23 cellular contexts compared by ENCODE assay signal in genomic region chr22:24416611-24417010, GRCh38. TPM values are rescaled to one million over a fixed set of nuclear protein-coding genes. Genes with fewer than 3 reads are reported as not detected.
"Had no signal": no experiment of that assay in that cellular context is flagged by ENCODE, and none has a peak within 500 bp of the region (broad histone marks: within the 10 kb centered on the region; RNA-seq: fewer than 3 reads in every experiment).

No MANE protein-coding gene starts in this region.

- H3K27ac ChIP-seq: neutrophil, pancreas, skin epidermis, stomach, suprapubic skin, tibial nerve, VCaP had no signal

- FAIRE-seq: keratinocyte, pancreas had no signal

- H3K4me3 Mint-ChIP-seq: activated naive CD8-positive, alpha-beta T cell treated with anti-CD3 and anti-CD28 coated beads, Interleukin-2, amount 10 ng/mL, durations not matched to agents 7 days and 5 days; activated T-cell treated with anti-CD3 and anti-CD28 coated beads, Interleukin-2, amount 50 U/mL, for 24 hours; activated T-helper 17 cell treated with anti-CD3 and anti-CD28 coated beads, Interleukin-2, amount 50 U/mL, for 72 hours; natural killer cell had no signal

- DNase-seq: activated CD4-positive, alpha-beta T cell treated with anti-CD3 and anti-CD28 coated beads, Interleukin-2, amount 50 U/mL, for 4 hours; activated CD8-positive, alpha-beta memory T cell treated with anti-CD3 and anti-CD28 coated beads for 24 hours; activated CD8-positive, alpha-beta memory T cell treated with anti-CD3 and anti-CD28 coated beads, Interleukin-2, amount 50 U/mL, for 4 hours; activated naive CD8-positive, alpha-beta T cell treated with anti-CD3 and anti-CD28 coated beads, Interleukin-2, amount 10 ng/mL, durations not matched to agents 7 days and 5 days; activated T-cell treated with anti-CD3 and anti-CD28 coated beads, Interleukin-2, amount 50 U/mL, for 24 hours; amygdala; cerebellar nuclear complex; cortex of kidney; midbrain; natural killer cell; stimulated activated CD4-positive, alpha-beta T cell treated with anti-CD3 and anti-CD28 coated beads, Interleukin-1b, Interleukin-23, amount 100 ng/mL, for 48 hours; stomach had no signal

- H3K27me3 ChIP-seq: neutrophil, pancreas, stomach, suprapubic skin, tibial nerve had no signal

- H3K27ac Mint-ChIP-seq: activated naive CD8-positive, alpha-beta T cell treated with anti-CD3 and anti-CD28 coated beads, Interleukin-2, amount 10 ng/mL, durations not matched to agents 7 days and 5 days; activated T-cell treated with anti-CD3 and anti-CD28 coated beads, Interleukin-2, amount 50 U/mL, for 24 hours; activated T-helper 17 cell treated with anti-CD3 and anti-CD28 coated beads, Interleukin-2, amount 50 U/mL, for 72 hours; natural killer cell had no signal

- H3K4me1 Mint-ChIP-seq: activated T-helper 17 cell treated with anti-CD3 and anti-CD28 coated beads, Interleukin-2, amount 50 U/mL, for 72 hours had no signal

- H3K27me3 Mint-ChIP-seq: activated naive CD8-positive, alpha-beta T cell treated with anti-CD3 and anti-CD28 coated beads, Interleukin-2, amount 10 ng/mL, durations not matched to agents 7 days and 5 days; activated T-cell treated with anti-CD3 and anti-CD28 coated beads, Interleukin-2, amount 50 U/mL, for 24 hours; activated T-helper 17 cell treated with anti-CD3 and anti-CD28 coated beads, Interleukin-2, amount 50 U/mL, for 72 hours had no signal

- H3K4me3 ChIP-seq: pancreas, skin epidermis, stomach, suprapubic skin, tibial nerve had no signal

- H3K4me1 ChIP-seq: pancreas had no signal

- H3K9me3 Mint-ChIP-seq: activated naive CD8-positive, alpha-beta T cell treated with anti-CD3 and anti-CD28 coated beads, Interleukin-2, amount 10 ng/mL, durations not matched to agents 7 days and 5 days; activated T-cell treated with anti-CD3 and anti-CD28 coated beads, Interleukin-2, amount 50 U/mL, for 24 hours; activated T-helper 17 cell treated with anti-CD3 and anti-CD28 coated beads, Interleukin-2, amount 50 U/mL, for 72 hours; natural killer cell had no signal

- H3K9me3 ChIP-seq: neutrophil, pancreas, stomach, suprapubic skin, tibial nerve had no signal

- ATAC-seq: activated CD4-positive, CD25-positive, alpha-beta regulatory T cell treated with anti-CD3 and anti-CD28 coated beads, Interleukin-2, amount 50 U/mL, for 24 hours; activated T-helper 17 cell treated with anti-CD3 and anti-CD28 coated beads, Interleukin-2, amount 50 U/mL, for 72 hours; natural killer cell; pancreas; right cardiac atrium had no signal

- H3K36me3 Mint-ChIP-seq: activated naive CD8-positive, alpha-beta T cell treated with anti-CD3 and anti-CD28 coated beads, Interleukin-2, amount 10 ng/mL, durations not matched to agents 7 days and 5 days; natural killer cell had no signal

RNA-seq across cellular contexts. Expression of gene ADORA2A, which starts 10.8 kb away (rescaled TPM):
- total RNA-seq: epithelial cell of proximal tubule had no signal
